8 cellular contexts compared by ENCODE assay signal in the genomic region with DNA sequence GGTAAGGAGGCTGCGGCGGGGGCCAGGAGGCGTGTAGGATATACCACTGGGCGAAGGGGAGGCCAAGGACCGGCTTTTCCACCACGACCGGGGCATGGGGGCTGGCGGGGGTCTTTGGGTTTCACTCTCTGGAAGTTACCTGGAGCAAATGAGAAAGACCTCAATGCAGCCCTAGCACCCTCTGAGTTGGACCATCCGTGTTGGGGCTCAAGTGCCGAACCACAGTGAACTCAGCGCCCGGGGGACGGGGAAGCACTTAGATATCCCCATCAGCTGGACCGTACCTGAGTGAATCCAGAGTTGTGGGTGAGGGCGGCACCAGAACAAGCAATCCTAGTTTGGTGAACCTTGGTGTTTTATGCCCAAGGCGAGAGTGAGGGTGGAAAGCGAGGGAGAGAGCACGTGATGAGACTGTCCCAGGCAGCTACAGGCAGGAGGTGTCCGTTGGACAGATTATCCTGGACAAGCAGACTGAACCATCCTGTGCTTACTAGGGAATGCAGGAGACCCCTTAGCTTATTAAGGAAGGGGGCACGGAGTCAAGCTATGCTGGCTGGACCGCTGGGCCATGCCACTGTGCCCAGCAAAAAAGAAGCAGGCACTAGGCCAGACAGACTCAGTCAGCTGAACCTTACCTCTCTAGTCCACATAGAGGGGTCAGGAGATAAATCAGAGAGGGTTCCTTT. TPM values are rescaled to one million over a fixed set of nuclear protein-coding genes. Genes with fewer than 3 reads are reported as not detected.
DNase-seq lines count a peak whose midpoint lies in the region; TF ChIP-seq lines count a peak whose summit lies in the region.

No MANE protein-coding gene starts in this region.

- H3K27ac Mint-ChIP-seq in T-helper 2 cell treated with Interferon-gamma antibody and Interleukin-4, amounts not matched to agents 5 μg/mL and 100 μg/mL, for 36 hours = peak overlapping the region; percentile 97

- H3K27me3 ChIP-seq in ascending aorta (no peaks in the 10 kb centered on the region), layer of hippocampus (ENCODE audit: control insufficient read depth, insufficient read depth, low read length) (no peaks in the 10 kb centered on the region)

- peaks cover 25% of the 10 kb centered on the region for H3K4me1 Mint-ChIP-seq in T-helper 2 cell treated with Interferon-gamma antibody and Interleukin-4, amounts not matched to agents 5 μg/mL and 100 μg/mL, for 36 hours (ENCODE audit: low read depth)

- no peaks in the 10 kb centered on the region for H3K9me3 Mint-ChIP-seq in T-helper 2 cell treated with Interferon-gamma antibody and Interleukin-4, amounts not matched to agents 5 μg/mL and 100 μg/mL, for 36 hours

- peaks cover 28% of the 10 kb centered on the region for H3K36me3 Mint-ChIP-seq in T-helper 2 cell treated with Interferon-gamma antibody and Interleukin-4, amounts not matched to agents 5 μg/mL and 100 μg/mL, for 36 hours (ENCODE audit: low read depth)

- H3K4me3 ChIP-seq in ascending aorta = peak overlapping the region; percentile 70 to 80

- H3K27me3 Mint-ChIP-seq in T-helper 2 cell treated with Interferon-gamma antibody and Interleukin-4, amounts not matched to agents 5 μg/mL and 100 μg/mL, for 36 hours (ENCODE audit: low read depth) = no peaks in the 10 kb centered on the region

- H3K4me3 Mint-ChIP-seq in T-helper 2 cell treated with Interferon-gamma antibody and Interleukin-4, amounts not matched to agents 5 μg/mL and 100 μg/mL, for 36 hours = peak overlapping the region; percentile 100

- H3K27ac ChIP-seq in ascending aorta (peak overlapping the region; percentile 78 to 90), layer of hippocampus (ENCODE audit: low read depth, low read length) (peak overlapping the region; percentile 97), temporal lobe (ENCODE audit: low read depth, low read length) (peak overlapping the region; percentile 84)

- intact Hi-C loops in ascending aorta (cut with DNase I) = loop anchor here (1.0 to 10.0 kb wide), 3 partner anchors 56 to 443 kb away; partner anchors contain the start of genes DHPS and ZNF44

- no peaks in the 10 kb centered on the region for H3K9me3 ChIP-seq in ascending aorta

- no peak for DNase-seq in T-helper 2 cell treated with Interferon-gamma antibody and Interleukin-4, amounts not matched to agents 5 μg/mL and 100 μg/mL, for 36 hours (ENCODE audit: low spot score)
- DNase-seq in T-helper 2 cell = no peak
- no peak for DNase-seq in ascending aorta (ENCODE audit: low spot score in 2 of 2)
- no peak for DNase-seq in NCI-H82 (lab: John Stamatoyannopoulos, UW)
- no peak for DNase-seq in stimulated activated CD8-positive, alpha-beta memory T cell treated with anti-CD3 and anti-CD28 coated beads, Interleukin-4, amount 100 ng/mL, for 48 hours
- DNase-seq in MV-4-11 (lab: John Stamatoyannopoulos, UW) = no peak

- peaks cover 18 to 25% of the 10 kb centered on the region in 2 donors for H3K4me1 ChIP-seq in ascending aorta

- TF ChIP-seq CTCF in ascending aorta (IDR thresholded peaks at IDR 0.05) = no peak

- peaks cover 8 to 32% of the 10 kb centered on the region in 2 donors for H3K36me3 ChIP-seq in ascending aorta

RNA-seq across cellular contexts. Expression of gene GET3, which starts 0.5 kb away (rescaled TPM):
- total RNA-seq in ascending aorta (43.6 TPM), temporal lobe (33.2 TPM)

RNA-seq across cellular contexts. Expression of gene TRIR, which starts 3.3 kb away (rescaled TPM):
- total RNA-seq in ascending aorta = 338 TPM
- 140 TPM for total RNA-seq in temporal lobe

RNA-seq across cellular contexts. Expression of gene BEST2, which starts 13.8 kb away (rescaled TPM):
- total RNA-seq in ascending aorta (not detected), temporal lobe (under 0.01 TPM)

RNA-seq across cellular contexts. Expression of gene TNPO2, which starts 14.1 kb away (rescaled TPM):
- total RNA-seq in ascending aorta (82.6 TPM), temporal lobe (72.0 TPM)

RNA-seq across cellular contexts. Expression of gene HOOK2, which starts 37.5 kb away (rescaled TPM):
- total RNA-seq in ascending aorta (58.5 TPM), temporal lobe (18.9 TPM)
